1 cellular context compared by ENCODE assay signal in genomic region chr10:86603256-86603655, GRCh38.
TF ChIP-seq lines count a peak whose summit lies in the region.

No MANE protein-coding gene starts in this region.

TF ChIP-seq in HepG2, 621 proteins besides CTCF, POLR2A, EP300 and RAD21 (continued from another document):
- TF ChIP-seq ZFP91 (CRISPR knock-in tag; IDR thresholded peaks at IDR 0.05; ENCODE audit: borderline replicate concordance) (no peak), SNRNP70 (IDR thresholded peaks at IDR 0.05; ENCODE audit: low read depth, low read length) (no peak), FOXA3 (CRISPR knock-in tag; IDR thresholded peaks at IDR 0.05) (0 out of 2 replicates have a peak, but pooled peaks have one; percentile 13), CEBPG (CRISPR knock-in tag; IDR thresholded peaks at IDR 0.05) (peak; percentile 39; the same call in 1 of the 2 replicates), ISL2 (CRISPR knock-in tag; IDR thresholded peaks at IDR 0.05) (peak; percentile 53; the same call in 1 of the 2 replicates), ZNF644 (CRISPR knock-in tag; IDR thresholded peaks at IDR 0.05; ENCODE audit: low read depth) (peak; percentile 29; the same call in 1 of the 2 replicates), SOX13 (IDR thresholded peaks at IDR 0.05) (no peak), SOX13 (CRISPR knock-in tag; conservative IDR thresholded peaks at IDR 0.05 in 1 of 2, IDR thresholded peaks at IDR 0.05 in 1 of 2) (peak in 1 of 2 experiments; percentile 59; a peak in 2 of 4 replicates), SOX6 (IDR thresholded peaks at IDR 0.05) (no peak), SOX6 (CRISPR knock-in tag; IDR thresholded peaks at IDR 0.05) (peak; percentile 31; the same call in 1 of the 2 replicates)
